ENCODE assay signal across 18 cellular contexts in genomic region chr9:18793122-18793521, GRCh38.
A peak's percentile ranks its signal among the peaks of the same experiment; 100 is the strongest.
DNase-seq lines count a peak whose midpoint lies in the region; TF ChIP-seq lines count a peak whose summit lies in the region.
"Had no signal": no experiment of that assay in that cellular context is flagged by ENCODE, and none has a peak within 500 bp of the region (broad histone marks: within the 10 kb centered on the region; RNA-seq: fewer than 3 reads in every experiment).

No MANE protein-coding gene starts in this region.

- peaks cover 6% of the 10 kb centered on the region for H3K4me1 ChIP-seq in cardiac muscle cell (ENCODE audit: low read depth)
- H3K4me1 ChIP-seq in left ventricle myocardium inferior: peaks cover 14% of the 10 kb centered on the region
- peaks cover 2% of the 10 kb centered on the region for H3K4me1 ChIP-seq in ovary (ENCODE audit: insufficient read depth)

- intact Hi-C loops in left ventricle myocardium inferior (cut with micrococcal nuclease): no loop called here
- intact Hi-C loops in ovary (cut with DNase I): no loop called here

- peak in 1 of 2 donors; percentile 17 for DNase-seq in cardiac muscle cell (ENCODE audit: low read depth in 1 of 2, low spot score in 1 of 2)
- DNase-seq in left ventricle myocardium inferior: no peak
- DNase-seq in dermis blood vessel endothelial cell: peak; percentile 37
- DNase-seq in myocyte (ENCODE audit: low read depth): peak; percentile 18
- no peak for DNase-seq in ovary
- DNase-seq in GM10266 (ENCODE audit: extremely low spot score): no peak
- no peak for DNase-seq in type B pancreatic cell (ENCODE audit: extremely low spot score, unreplicated experiment)
- DNase-seq: 8988T; C1 segment of cervical spinal cord; CD4-positive, CD25-positive, alpha-beta regulatory T cell; CD8-positive, alpha-beta memory T cell; COR-L47; DMS 273 treated with DMSO at 0.1 percent for 48 hours; DMS53; DND-41; EL; H9 had no signal

- H3K27me3 ChIP-seq in cardiac muscle cell: no peaks in the 10 kb centered on the region
- no peaks in the 10 kb centered on the region for H3K27me3 ChIP-seq in left ventricle myocardium inferior (ENCODE audit: low read depth)
- no peaks in the 10 kb centered on the region for H3K27me3 ChIP-seq in ovary

- H3K27ac Mint-ChIP-seq in type B pancreatic cell: no peak overlapping the region
- H3K27ac Mint-ChIP-seq: B cell; CD4-positive, CD25-positive, alpha-beta regulatory T cell; CD8-positive, alpha-beta memory T cell; H9 had no signal

- H3K4me1 Mint-ChIP-seq in type B pancreatic cell (ENCODE audit: unreplicated experiment): peaks cover 8% of the 10 kb centered on the region
- H3K4me1 Mint-ChIP-seq: B cell; CD4-positive, CD25-positive, alpha-beta regulatory T cell; CD8-positive, alpha-beta memory T cell had no signal

- H3K27ac ChIP-seq in cardiac muscle cell (peak overlapping the region; percentile 35), left ventricle myocardium inferior (replicated peaks) (no peak overlapping the region), ovary (no peak overlapping the region)

- H3K9me3 Mint-ChIP-seq in type B pancreatic cell: peaks cover 4% of the 10 kb centered on the region
- H3K9me3 Mint-ChIP-seq: CD4-positive, CD25-positive, alpha-beta regulatory T cell; H9 had no signal

- H3K9me3 ChIP-seq in cardiac muscle cell (ENCODE audit: low read depth) (no peaks in the 10 kb centered on the region), left ventricle myocardium inferior (replicated peaks) (no peaks in the 10 kb centered on the region), ovary (no peaks in the 10 kb centered on the region)

- no peaks in the 10 kb centered on the region for H3K36me3 ChIP-seq in cardiac muscle cell
- no peaks in the 10 kb centered on the region for H3K36me3 ChIP-seq in left ventricle myocardium inferior
- no peaks in the 10 kb centered on the region for H3K36me3 ChIP-seq in ovary

- no peak for TF ChIP-seq EP300 in ovary (IDR thresholded peaks at IDR 0.05)

- H3K4me3 ChIP-seq in cardiac muscle cell (no peak overlapping the region), left ventricle myocardium inferior (no peak overlapping the region), ovary (no peak overlapping the region)

- H3K27me3 Mint-ChIP-seq in type B pancreatic cell: no peaks in the 10 kb centered on the region
- H3K27me3 Mint-ChIP-seq: B cell had no signal

- no peak overlapping the region for H3K4me3 Mint-ChIP-seq in type B pancreatic cell
- H3K4me3 Mint-ChIP-seq: B cell; CD4-positive, CD25-positive, alpha-beta regulatory T cell; CD8-positive, alpha-beta memory T cell; H9 had no signal

- no peak for TF ChIP-seq POLR2A in ovary (IDR thresholded peaks at IDR 0.05)

- WGBS in ovary, 3 donors: 81 to 86% (median 82%) methylated on average over 2 of the region's 2 CpGs

- no peaks in the 10 kb centered on the region for H3K36me3 Mint-ChIP-seq in type B pancreatic cell
- H3K36me3 Mint-ChIP-seq: CD4-positive, CD25-positive, alpha-beta regulatory T cell; CD8-positive, alpha-beta memory T cell had no signal

- no peak for TF ChIP-seq CTCF in cardiac muscle cell (IDR thresholded peaks at IDR 0.05; ENCODE audit: low read depth, low read length)
- no peak for TF ChIP-seq CTCF in left ventricle myocardium inferior (IDR thresholded peaks at IDR 0.05; ENCODE audit: borderline replicate concordance)
- TF ChIP-seq CTCF in ovary (IDR thresholded peaks at IDR 0.05): no peak
- TF ChIP-seq CTCF in GM10266 (IDR thresholded peaks at IDR 0.05; ENCODE audit: control insufficient read depth, insufficient read depth, low read depth, missing control alignments): no peak
- TF ChIP-seq CTCF in type B pancreatic cell (conservative IDR thresholded peaks at IDR 0.05): no peak

Comparison
In these comparisons a context has a peak if more than half of its experiments do, and no peak if none do; other contexts are left out.
1. DNase-seq: peak in dermis blood vessel endothelial cell (single experiment) and myocyte (single experiment); none in left ventricle myocardium inferior (single experiment), ovary (0 of 5), GM10266 (single experiment) and type B pancreatic cell (single experiment).